Comparison of ENCODE assay signal across 1 cellular context in the genomic region with DNA sequence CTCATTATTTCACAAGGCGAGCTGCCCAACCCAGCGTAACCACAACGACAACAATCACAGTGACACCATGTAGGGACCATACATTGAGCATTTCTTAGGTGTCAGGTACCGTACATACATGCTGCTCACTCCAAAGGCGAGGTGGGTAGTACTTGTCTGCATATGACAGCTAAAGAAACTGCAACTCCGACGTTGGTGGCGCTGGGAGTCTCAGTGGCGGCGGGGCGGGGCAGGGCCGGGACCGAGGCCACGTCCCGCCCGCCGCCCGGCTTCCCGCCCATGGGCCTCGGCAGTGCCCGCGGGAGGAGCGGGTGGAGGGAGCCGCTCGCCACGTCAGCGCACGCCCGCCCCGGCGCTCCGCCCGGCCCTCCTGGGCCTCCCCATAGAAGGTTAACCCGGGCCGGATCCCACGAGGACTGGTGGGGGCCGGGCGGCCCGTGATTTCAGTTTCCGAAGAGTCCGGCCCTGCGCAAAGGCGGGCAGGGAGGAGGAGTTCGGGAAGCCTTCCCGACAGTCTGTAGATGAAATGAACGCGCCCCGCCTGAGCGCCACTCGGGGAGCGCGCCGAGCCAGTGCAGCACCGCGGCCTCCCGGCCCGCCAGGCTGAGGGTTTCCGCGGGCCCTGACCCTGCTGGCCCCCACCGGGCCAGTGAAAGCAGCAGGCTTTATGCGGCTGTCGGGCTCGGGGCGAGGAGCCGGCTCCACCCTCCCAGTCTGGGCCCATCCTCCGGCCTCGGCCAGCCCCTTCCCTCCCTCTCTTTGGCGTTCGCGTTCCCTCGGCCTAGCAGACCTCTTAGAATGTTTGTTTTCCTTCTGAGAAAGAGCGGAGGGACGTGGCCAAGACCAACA.
TF ChIP-seq lines count a peak whose summit lies in the region.

No MANE protein-coding gene starts in this region.

TF ChIP-seq in HepG2, 621 proteins besides CTCF, POLR2A, EP300 and RAD21 (continued from another document and continues in another):
- TF ChIP-seq, protein P1, sequence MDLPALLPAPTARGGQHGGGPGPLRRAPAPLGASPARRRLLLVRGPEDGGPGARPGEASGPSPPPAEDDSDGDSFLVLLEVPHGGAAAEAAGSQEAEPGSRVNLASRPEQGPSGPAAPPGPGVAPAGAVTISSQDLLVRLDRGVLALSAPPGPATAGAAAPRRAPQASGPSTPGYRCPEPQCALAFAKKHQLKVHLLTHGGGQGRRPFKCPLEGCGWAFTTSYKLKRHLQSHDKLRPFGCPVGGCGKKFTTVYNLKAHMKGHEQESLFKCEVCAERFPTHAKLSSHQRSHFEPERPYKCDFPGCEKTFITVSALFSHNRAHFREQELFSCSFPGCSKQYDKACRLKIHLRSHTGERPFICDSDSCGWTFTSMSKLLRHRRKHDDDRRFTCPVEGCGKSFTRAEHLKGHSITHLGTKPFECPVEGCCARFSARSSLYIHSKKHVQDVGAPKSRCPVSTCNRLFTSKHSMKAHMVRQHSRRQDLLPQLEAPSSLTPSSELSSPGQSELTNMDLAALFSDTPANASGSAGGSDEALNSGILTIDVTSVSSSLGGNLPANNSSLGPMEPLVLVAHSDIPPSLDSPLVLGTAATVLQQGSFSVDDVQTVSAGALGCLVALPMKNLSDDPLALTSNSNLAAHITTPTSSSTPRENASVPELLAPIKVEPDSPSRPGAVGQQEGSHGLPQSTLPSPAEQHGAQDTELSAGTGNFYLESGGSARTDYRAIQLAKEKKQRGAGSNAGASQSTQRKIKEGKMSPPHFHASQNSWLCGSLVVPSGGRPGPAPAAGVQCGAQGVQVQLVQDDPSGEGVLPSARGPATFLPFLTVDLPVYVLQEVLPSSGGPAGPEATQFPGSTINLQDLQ (CRISPR knock-in tag; IDR thresholded peaks at IDR 0.05) = no peak
- TF ChIP-seq MED13 (CRISPR knock-in tag; IDR thresholded peaks at IDR 0.05) (peak; percentile 76; the same call in 1 of the 2 replicates), JUND (CRISPR knock-in tag; IDR thresholded peaks at IDR 0.05) (no peak), ZNF10 (CRISPR knock-in tag; IDR thresholded peaks at IDR 0.05; ENCODE audit: borderline replicate concordance, low read depth) (no peak), GTF2F1 (IDR thresholded peaks at IDR 0.05; ENCODE audit: low read length) (no peak), SNRNP70 (IDR thresholded peaks at IDR 0.05; ENCODE audit: low read depth, low read length) (no peak), SOX13 (IDR thresholded peaks at IDR 0.05) (no peak), SOX13 (CRISPR knock-in tag; conservative IDR thresholded peaks at IDR 0.05 in 1 of 2, IDR thresholded peaks at IDR 0.05 in 1 of 2) (peak in 1 of 2 experiments; percentile 53; a peak in 2 of 4 replicates), MYC (CRISPR knock-in tag; IDR thresholded peaks at IDR 0.05; ENCODE audit: borderline replicate concordance) (peak; percentile 82), HNRNPLL (IDR thresholded peaks at IDR 0.05; ENCODE audit: low read depth, low read length, poor library complexity, severe bottlenecking) (peak; percentile 86), WIZ (CRISPR knock-in tag; IDR thresholded peaks at IDR 0.05) (0 out of 2 replicates have a peak, but pooled peaks have one; percentile 32), ZNF644 (CRISPR knock-in tag; IDR thresholded peaks at IDR 0.05; ENCODE audit: low read depth) (no peak), ZNF619 (CRISPR knock-in tag; IDR thresholded peaks at IDR 0.05) (no peak), FOXA3 (CRISPR knock-in tag; IDR thresholded peaks at IDR 0.05) (0 out of 2 replicates have a peak, but pooled peaks have one; percentile 23), ZFP82 (CRISPR knock-in tag; IDR thresholded peaks at IDR 0.05; ENCODE audit: borderline replicate concordance) (peak; percentile 45; the same call in 1 of the 2 replicates), CBX1 (IDR thresholded peaks at IDR 0.05; ENCODE audit: low read depth) (no peak), HMG20B (CRISPR knock-in tag; conservative IDR thresholded peaks at IDR 0.05) (no peak), NFRKB (IDR thresholded peaks at IDR 0.05) (no peak), NFATC3 (CRISPR knock-in tag; IDR thresholded peaks at IDR 0.05) (no peak), SRSF9 (IDR thresholded peaks at IDR 0.05; ENCODE audit: borderline replicate concordance, insufficient read depth, low read depth, low read length, poor library complexity, severe bottlenecking) (no peak), BRCA1 (CRISPR knock-in tag; IDR thresholded peaks at IDR 0.05) (no peak), NFE2L2 (IDR thresholded peaks at IDR 0.05; ENCODE audit: low read length) (no peak), ZNF121 (CRISPR knock-in tag; IDR thresholded peaks at IDR 0.05) (peak; percentile 18; the same call in 1 of the 2 replicates), KLF11 (CRISPR knock-in tag; IDR thresholded peaks at IDR 0.05) (no peak), ZNF557 (CRISPR knock-in tag; IDR thresholded peaks at IDR 0.05) (peak; percentile 24; the same call in 1 of the 2 replicates), CCAR2 (optimal IDR thresholded peaks at IDR 0.05; ENCODE audit: low read depth, low read length) (no peak), SPEN (CRISPR knock-in tag; IDR thresholded peaks at IDR 0.05; ENCODE audit: low read depth) (peak; percentile 46; the same call in 1 of the 2 replicates), SIN3A (IDR thresholded peaks at IDR 0.05; ENCODE audit: borderline replicate concordance, low read depth, low read length) (0 out of 2 replicates have a peak, but pooled peaks have one; percentile 23), ZNF33A (CRISPR knock-in tag; IDR thresholded peaks at IDR 0.05; ENCODE audit: borderline replicate concordance) (no peak), NCOA1 (CRISPR knock-in tag; IDR thresholded peaks at IDR 0.05) (no peak)
- TF ChIP-seq, protein P2, sequence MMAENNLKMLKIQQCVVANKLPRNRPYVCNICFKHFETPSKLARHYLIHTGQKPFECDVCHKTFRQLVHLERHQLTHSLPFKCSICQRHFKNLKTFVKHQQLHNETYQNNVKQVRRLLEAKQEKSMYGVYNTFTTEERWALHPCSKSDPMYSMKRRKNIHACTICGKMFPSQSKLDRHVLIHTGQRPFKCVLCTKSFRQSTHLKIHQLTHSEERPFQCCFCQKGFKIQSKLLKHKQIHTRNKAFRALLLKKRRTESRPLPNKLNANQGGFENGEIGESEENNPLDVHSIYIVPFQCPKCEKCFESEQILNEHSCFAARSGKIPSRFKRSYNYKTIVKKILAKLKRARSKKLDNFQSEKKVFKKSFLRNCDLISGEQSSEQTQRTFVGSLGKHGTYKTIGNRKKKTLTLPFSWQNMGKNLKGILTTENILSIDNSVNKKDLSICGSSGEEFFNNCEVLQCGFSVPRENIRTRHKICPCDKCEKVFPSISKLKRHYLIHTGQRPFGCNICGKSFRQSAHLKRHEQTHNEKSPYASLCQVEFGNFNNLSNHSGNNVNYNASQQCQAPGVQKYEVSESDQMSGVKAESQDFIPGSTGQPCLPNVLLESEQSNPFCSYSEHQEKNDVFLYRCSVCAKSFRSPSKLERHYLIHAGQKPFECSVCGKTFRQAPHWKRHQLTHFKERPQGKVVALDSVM (CRISPR knock-in tag; IDR thresholded peaks at IDR 0.05) = peak; percentile 61
- TF ChIP-seq, protein P3, sequence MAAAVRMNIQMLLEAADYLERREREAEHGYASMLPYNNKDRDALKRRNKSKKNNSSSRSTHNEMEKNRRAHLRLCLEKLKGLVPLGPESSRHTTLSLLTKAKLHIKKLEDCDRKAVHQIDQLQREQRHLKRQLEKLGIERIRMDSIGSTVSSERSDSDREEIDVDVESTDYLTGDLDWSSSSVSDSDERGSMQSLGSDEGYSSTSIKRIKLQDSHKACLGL (CRISPR knock-in tag; IDR thresholded peaks at IDR 0.05) = no peak
- TF ChIP-seq, protein P4, sequence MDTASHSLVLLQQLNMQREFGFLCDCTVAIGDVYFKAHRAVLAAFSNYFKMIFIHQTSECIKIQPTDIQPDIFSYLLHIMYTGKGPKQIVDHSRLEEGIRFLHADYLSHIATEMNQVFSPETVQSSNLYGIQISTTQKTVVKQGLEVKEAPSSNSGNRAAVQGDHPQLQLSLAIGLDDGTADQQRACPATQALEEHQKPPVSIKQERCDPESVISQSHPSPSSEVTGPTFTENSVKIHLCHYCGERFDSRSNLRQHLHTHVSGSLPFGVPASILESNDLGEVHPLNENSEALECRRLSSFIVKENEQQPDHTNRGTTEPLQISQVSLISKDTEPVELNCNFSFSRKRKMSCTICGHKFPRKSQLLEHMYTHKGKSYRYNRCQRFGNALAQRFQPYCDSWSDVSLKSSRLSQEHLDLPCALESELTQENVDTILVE (CRISPR knock-in tag; IDR thresholded peaks at IDR 0.05) = peak; percentile 15; the same call in 1 of the 2 replicates
- TF ChIP-seq, protein P5, sequence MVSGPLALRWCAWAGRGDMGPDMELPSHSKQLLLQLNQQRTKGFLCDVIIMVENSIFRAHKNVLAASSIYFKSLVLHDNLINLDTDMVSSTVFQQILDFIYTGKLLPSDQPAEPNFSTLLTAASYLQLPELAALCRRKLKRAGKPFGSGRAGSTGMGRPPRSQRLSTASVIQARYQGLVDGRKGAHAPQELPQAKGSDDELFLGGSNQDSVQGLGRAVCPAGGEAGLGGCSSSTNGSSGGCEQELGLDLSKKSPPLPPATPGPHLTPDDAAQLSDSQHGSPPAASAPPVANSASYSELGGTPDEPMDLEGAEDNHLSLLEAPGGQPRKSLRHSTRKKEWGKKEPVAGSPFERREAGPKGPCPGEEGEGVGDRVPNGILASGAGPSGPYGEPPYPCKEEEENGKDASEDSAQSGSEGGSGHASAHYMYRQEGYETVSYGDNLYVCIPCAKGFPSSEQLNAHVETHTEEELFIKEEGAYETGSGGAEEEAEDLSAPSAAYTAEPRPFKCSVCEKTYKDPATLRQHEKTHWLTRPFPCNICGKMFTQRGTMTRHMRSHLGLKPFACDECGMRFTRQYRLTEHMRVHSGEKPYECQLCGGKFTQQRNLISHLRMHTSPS (CRISPR knock-in tag; IDR thresholded peaks at IDR 0.05; ENCODE audit: low read depth) = peak; percentile 16; the same call in 1 of the 2 replicates
- TF ChIP-seq, protein P6, sequence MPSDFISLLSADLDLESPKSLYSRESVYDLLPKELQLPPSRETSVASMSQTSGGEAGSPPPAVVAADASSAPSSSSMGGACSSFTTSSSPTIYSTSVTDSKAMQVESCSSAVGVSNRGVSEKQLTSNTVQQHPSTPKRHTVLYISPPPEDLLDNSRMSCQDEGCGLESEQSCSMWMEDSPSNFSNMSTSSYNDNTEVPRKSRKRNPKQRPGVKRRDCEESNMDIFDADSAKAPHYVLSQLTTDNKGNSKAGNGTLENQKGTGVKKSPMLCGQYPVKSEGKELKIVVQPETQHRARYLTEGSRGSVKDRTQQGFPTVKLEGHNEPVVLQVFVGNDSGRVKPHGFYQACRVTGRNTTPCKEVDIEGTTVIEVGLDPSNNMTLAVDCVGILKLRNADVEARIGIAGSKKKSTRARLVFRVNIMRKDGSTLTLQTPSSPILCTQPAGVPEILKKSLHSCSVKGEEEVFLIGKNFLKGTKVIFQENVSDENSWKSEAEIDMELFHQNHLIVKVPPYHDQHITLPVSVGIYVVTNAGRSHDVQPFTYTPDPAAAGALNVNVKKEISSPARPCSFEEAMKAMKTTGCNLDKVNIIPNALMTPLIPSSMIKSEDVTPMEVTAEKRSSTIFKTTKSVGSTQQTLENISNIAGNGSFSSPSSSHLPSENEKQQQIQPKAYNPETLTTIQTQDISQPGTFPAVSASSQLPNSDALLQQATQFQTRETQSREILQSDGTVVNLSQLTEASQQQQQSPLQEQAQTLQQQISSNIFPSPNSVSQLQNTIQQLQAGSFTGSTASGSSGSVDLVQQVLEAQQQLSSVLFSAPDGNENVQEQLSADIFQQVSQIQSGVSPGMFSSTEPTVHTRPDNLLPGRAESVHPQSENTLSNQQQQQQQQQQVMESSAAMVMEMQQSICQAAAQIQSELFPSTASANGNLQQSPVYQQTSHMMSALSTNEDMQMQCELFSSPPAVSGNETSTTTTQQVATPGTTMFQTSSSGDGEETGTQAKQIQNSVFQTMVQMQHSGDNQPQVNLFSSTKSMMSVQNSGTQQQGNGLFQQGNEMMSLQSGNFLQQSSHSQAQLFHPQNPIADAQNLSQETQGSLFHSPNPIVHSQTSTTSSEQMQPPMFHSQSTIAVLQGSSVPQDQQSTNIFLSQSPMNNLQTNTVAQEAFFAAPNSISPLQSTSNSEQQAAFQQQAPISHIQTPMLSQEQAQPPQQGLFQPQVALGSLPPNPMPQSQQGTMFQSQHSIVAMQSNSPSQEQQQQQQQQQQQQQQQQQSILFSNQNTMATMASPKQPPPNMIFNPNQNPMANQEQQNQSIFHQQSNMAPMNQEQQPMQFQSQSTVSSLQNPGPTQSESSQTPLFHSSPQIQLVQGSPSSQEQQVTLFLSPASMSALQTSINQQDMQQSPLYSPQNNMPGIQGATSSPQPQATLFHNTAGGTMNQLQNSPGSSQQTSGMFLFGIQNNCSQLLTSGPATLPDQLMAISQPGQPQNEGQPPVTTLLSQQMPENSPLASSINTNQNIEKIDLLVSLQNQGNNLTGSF (CRISPR knock-in tag; IDR thresholded peaks at IDR 0.05) = peak; percentile 59; the same call in 1 of the 2 replicates
- TF ChIP-seq, protein P7, sequence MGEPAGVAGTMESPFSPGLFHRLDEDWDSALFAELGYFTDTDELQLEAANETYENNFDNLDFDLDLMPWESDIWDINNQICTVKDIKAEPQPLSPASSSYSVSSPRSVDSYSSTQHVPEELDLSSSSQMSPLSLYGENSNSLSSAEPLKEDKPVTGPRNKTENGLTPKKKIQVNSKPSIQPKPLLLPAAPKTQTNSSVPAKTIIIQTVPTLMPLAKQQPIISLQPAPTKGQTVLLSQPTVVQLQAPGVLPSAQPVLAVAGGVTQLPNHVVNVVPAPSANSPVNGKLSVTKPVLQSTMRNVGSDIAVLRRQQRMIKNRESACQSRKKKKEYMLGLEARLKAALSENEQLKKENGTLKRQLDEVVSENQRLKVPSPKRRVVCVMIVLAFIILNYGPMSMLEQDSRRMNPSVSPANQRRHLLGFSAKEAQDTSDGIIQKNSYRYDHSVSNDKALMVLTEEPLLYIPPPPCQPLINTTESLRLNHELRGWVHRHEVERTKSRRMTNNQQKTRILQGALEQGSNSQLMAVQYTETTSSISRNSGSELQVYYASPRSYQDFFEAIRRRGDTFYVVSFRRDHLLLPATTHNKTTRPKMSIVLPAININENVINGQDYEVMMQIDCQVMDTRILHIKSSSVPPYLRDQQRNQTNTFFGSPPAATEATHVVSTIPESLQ (CRISPR knock-in tag; conservative IDR thresholded peaks at IDR 0.05) = no peak
- TF ChIP-seq, protein P8, sequence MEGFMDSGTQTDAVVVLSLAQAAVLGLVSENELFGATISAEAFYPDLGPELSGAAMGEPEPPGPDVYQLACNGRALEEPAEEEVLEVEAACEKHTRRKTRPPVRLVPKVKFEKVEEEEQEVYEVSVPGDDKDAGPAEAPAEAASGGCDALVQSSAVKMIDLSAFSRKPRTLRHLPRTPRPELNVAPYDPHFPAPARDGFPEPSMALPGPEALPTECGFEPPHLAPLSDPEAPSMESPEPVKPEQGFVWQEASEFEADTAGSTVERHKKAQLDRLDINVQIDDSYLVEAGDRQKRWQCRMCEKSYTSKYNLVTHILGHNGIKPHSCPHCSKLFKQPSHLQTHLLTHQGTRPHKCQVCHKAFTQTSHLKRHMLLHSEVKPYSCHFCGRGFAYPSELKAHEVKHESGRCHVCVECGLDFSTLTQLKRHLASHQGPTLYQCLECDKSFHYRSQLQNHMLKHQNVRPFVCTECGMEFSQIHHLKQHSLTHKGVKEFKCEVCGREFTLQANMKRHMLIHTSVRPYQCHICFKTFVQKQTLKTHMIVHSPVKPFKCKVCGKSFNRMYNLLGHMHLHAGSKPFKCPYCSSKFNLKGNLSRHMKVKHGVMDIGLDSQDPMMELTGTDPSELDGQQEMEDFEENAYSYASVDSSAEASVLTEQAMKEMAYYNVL (CRISPR knock-in tag; IDR thresholded peaks at IDR 0.05; ENCODE audit: borderline replicate concordance) = no peak
- TF ChIP-seq, protein P9, sequence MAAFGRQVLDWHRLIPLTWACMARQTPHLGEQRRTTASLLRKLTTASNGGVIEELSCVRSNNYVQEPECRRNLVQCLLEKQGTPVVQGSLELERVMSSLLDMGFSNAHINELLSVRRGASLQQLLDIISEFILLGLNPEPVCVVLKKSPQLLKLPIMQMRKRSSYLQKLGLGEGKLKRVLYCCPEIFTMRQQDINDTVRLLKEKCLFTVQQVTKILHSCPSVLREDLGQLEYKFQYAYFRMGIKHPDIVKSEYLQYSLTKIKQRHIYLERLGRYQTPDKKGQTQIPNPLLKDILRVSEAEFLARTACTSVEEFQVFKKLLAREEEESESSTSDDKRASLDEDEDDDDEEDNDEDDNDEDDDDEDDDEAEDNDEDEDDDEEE (CRISPR knock-in tag; IDR thresholded peaks at IDR 0.05) = 0 out of 2 replicates have a peak, but pooled peaks have one; percentile 45
